In the genomic region with DNA sequence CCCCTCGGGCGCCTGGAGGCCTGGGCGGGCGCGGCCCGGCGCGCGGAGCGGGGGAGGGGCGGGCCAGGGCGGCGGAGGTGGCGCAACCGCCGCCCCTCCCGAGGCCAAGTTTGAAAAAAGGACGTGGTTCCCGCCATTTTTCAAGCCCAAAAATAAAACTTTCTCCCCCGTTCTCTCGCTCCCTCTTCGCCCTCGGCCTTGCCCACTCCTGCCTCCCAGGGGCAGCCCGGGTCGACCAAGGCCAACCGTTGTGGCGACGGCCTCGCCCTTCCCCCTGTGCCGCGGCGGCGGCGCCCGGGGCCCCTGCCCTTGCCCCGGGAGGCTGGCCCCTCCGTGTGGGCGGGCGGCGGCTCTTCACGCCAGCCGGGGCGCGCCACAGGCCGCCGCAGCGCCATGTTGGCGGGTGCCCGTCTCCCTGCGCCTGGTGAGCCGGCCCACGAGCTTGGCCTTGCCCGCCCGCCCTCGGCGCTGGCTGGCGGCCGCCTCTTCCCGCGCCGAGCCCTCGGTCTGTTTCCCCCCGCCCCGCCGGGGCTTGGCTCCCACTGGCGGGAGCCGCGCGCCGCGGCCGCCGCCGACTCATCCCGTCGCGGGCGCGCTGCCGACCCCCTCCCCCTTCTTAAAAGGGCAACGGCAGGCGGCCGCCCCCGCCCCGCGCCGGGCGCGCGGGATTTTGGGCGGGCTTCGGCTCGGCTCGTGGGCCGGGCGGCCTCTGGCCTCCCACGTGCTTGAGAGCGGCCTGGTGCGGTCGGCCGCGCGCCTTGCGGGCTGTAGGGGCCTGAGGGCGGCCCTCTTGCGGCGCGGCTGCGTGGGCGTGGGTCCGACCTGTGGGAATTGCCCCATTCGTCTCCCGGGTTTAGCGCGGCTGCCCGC, we compare ENCODE assay signal across 1 cellular context.
TF ChIP-seq lines count a peak whose summit lies in the region.

No MANE protein-coding gene starts in this region.

TF ChIP-seq in HepG2, 621 proteins besides CTCF, POLR2A, EP300 and RAD21 (continued from another document and continues in another):
- TF ChIP-seq, protein P1, sequence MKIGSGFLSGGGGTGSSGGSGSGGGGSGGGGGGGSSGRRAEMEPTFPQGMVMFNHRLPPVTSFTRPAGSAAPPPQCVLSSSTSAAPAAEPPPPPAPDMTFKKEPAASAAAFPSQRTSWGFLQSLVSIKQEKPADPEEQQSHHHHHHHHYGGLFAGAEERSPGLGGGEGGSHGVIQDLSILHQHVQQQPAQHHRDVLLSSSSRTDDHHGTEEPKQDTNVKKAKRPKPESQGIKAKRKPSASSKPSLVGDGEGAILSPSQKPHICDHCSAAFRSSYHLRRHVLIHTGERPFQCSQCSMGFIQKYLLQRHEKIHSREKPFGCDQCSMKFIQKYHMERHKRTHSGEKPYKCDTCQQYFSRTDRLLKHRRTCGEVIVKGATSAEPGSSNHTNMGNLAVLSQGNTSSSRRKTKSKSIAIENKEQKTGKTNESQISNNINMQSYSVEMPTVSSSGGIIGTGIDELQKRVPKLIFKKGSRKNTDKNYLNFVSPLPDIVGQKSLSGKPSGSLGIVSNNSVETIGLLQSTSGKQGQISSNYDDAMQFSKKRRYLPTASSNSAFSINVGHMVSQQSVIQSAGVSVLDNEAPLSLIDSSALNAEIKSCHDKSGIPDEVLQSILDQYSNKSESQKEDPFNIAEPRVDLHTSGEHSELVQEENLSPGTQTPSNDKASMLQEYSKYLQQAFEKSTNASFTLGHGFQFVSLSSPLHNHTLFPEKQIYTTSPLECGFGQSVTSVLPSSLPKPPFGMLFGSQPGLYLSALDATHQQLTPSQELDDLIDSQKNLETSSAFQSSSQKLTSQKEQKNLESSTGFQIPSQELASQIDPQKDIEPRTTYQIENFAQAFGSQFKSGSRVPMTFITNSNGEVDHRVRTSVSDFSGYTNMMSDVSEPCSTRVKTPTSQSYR (CRISPR knock-in tag; IDR thresholded peaks at IDR 0.05; ENCODE audit: borderline replicate concordance) = no peak; the same call in none of the 2 replicates
- TF ChIP-seq, protein P2, sequence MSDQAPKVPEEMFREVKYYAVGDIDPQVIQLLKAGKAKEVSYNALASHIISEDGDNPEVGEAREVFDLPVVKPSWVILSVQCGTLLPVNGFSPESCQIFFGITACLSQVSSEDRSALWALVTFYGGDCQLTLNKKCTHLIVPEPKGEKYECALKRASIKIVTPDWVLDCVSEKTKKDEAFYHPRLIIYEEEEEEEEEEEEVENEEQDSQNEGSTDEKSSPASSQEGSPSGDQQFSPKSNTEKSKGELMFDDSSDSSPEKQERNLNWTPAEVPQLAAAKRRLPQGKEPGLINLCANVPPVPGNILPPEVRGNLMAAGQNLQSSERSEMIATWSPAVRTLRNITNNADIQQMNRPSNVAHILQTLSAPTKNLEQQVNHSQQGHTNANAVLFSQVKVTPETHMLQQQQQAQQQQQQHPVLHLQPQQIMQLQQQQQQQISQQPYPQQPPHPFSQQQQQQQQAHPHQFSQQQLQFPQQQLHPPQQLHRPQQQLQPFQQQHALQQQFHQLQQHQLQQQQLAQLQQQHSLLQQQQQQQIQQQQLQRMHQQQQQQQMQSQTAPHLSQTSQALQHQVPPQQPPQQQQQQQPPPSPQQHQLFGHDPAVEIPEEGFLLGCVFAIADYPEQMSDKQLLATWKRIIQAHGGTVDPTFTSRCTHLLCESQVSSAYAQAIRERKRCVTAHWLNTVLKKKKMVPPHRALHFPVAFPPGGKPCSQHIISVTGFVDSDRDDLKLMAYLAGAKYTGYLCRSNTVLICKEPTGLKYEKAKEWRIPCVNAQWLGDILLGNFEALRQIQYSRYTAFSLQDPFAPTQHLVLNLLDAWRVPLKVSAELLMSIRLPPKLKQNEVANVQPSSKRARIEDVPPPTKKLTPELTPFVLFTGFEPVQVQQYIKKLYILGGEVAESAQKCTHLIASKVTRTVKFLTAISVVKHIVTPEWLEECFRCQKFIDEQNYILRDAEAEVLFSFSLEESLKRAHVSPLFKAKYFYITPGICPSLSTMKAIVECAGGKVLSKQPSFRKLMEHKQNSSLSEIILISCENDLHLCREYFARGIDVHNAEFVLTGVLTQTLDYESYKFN (CRISPR knock-in tag; conservative IDR thresholded peaks at IDR 0.05) = no peak
- TF ChIP-seq, protein P3, sequence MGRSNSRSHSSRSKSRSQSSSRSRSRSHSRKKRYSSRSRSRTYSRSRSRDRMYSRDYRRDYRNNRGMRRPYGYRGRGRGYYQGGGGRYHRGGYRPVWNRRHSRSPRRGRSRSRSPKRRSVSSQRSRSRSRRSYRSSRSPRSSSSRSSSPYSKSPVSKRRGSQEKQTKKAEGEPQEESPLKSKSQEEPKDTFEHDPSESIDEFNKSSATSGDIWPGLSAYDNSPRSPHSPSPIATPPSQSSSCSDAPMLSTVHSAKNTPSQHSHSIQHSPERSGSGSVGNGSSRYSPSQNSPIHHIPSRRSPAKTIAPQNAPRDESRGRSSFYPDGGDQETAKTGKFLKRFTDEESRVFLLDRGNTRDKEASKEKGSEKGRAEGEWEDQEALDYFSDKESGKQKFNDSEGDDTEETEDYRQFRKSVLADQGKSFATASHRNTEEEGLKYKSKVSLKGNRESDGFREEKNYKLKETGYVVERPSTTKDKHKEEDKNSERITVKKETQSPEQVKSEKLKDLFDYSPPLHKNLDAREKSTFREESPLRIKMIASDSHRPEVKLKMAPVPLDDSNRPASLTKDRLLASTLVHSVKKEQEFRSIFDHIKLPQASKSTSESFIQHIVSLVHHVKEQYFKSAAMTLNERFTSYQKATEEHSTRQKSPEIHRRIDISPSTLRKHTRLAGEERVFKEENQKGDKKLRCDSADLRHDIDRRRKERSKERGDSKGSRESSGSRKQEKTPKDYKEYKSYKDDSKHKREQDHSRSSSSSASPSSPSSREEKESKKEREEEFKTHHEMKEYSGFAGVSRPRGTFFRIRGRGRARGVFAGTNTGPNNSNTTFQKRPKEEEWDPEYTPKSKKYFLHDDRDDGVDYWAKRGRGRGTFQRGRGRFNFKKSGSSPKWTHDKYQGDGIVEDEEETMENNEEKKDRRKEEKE (IDR thresholded peaks at IDR 0.05) = no peak
- TF ChIP-seq RELA (CRISPR knock-in tag; IDR thresholded peaks at IDR 0.05) (no peak), SRF (IDR thresholded peaks at IDR 0.05; ENCODE audit: low read depth, low read length) (no peak), PHF21A (CRISPR knock-in tag; IDR thresholded peaks at IDR 0.05) (no peak), ZNF530 (CRISPR knock-in tag; IDR thresholded peaks at IDR 0.05; ENCODE audit: low read depth) (no peak), ZNF562 (CRISPR knock-in tag; IDR thresholded peaks at IDR 0.05; ENCODE audit: borderline replicate concordance) (peak; percentile 70; the same call in 1 of the 2 replicates), SYNCRIP (IDR thresholded peaks at IDR 0.05; ENCODE audit: insufficient read depth, low read depth, low read length) (no peak), DMAP1 (CRISPR knock-in tag; IDR thresholded peaks at IDR 0.05) (peak; percentile 34; the same call in 1 of the 2 replicates), TBP (CRISPR knock-in tag; IDR thresholded peaks at IDR 0.05) (no peak), TP53 (CRISPR knock-in tag; conservative IDR thresholded peaks at IDR 0.05) (no peak), ARHGAP35 (CRISPR knock-in tag; IDR thresholded peaks at IDR 0.05; ENCODE audit: borderline replicate concordance) (no peak), ZFP36 (IDR thresholded peaks at IDR 0.05; ENCODE audit: borderline replicate concordance, low read depth, low read length, partially characterized antibody) (no peak), ZSCAN20 (CRISPR knock-in tag; IDR thresholded peaks at IDR 0.05; ENCODE audit: borderline replicate concordance) (peak; percentile 36; the same call in 1 of the 2 replicates), ZNF746 (CRISPR knock-in tag; IDR thresholded peaks at IDR 0.05) (no peak), PITX1 (CRISPR knock-in tag; IDR thresholded peaks at IDR 0.05) (no peak), PHB2 (IDR thresholded peaks at IDR 0.05; ENCODE audit: partially characterized antibody) (no peak), ZNF567 (CRISPR knock-in tag; IDR thresholded peaks at IDR 0.05; ENCODE audit: borderline replicate concordance) (no peak), GPN1 (CRISPR knock-in tag; IDR thresholded peaks at IDR 0.05; ENCODE audit: borderline replicate concordance) (no peak), DPF2 (CRISPR knock-in tag; IDR thresholded peaks at IDR 0.05; ENCODE audit: borderline replicate concordance, low read depth) (no peak), RFX3 (CRISPR knock-in tag; IDR thresholded peaks at IDR 0.05) (no peak), ZNF143 (CRISPR knock-in tag; IDR thresholded peaks at IDR 0.05) (no peak), ZNF543 (CRISPR knock-in tag; IDR thresholded peaks at IDR 0.05) (no peak), ZNF34 (CRISPR knock-in tag; IDR thresholded peaks at IDR 0.05; ENCODE audit: borderline replicate concordance) (no peak), ZNF430 (CRISPR knock-in tag; IDR thresholded peaks at IDR 0.05) (peak; percentile 23; the same call in 1 of the 2 replicates), ZSCAN25 (CRISPR knock-in tag; IDR thresholded peaks at IDR 0.05) (no peak), NFYB (CRISPR knock-in tag; IDR thresholded peaks at IDR 0.05) (no peak), SMARCE1 (IDR thresholded peaks at IDR 0.05; ENCODE audit: borderline replicate concordance) (no peak), ZFP41 (CRISPR knock-in tag; IDR thresholded peaks at IDR 0.05; ENCODE audit: borderline replicate concordance) (no peak), HNF4A (CRISPR knock-in tag; IDR thresholded peaks at IDR 0.05) (no peak), KLF12 (CRISPR knock-in tag; IDR thresholded peaks at IDR 0.05; ENCODE audit: borderline replicate concordance) (no peak), ZNF121 (CRISPR knock-in tag; IDR thresholded peaks at IDR 0.05) (0 out of 2 replicates have a peak, but pooled peaks have one; percentile 19), PAX8 (CRISPR knock-in tag; IDR thresholded peaks at IDR 0.05; ENCODE audit: borderline replicate concordance) (no peak)
- TF ChIP-seq, protein P4, sequence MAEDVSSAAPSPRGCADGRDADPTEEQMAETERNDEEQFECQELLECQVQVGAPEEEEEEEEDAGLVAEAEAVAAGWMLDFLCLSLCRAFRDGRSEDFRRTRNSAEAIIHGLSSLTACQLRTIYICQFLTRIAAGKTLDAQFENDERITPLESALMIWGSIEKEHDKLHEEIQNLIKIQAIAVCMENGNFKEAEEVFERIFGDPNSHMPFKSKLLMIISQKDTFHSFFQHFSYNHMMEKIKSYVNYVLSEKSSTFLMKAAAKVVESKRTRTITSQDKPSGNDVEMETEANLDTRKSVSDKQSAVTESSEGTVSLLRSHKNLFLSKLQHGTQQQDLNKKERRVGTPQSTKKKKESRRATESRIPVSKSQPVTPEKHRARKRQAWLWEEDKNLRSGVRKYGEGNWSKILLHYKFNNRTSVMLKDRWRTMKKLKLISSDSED (CRISPR knock-in tag; IDR thresholded peaks at IDR 0.05) = no peak
- TF ChIP-seq, protein P5, sequence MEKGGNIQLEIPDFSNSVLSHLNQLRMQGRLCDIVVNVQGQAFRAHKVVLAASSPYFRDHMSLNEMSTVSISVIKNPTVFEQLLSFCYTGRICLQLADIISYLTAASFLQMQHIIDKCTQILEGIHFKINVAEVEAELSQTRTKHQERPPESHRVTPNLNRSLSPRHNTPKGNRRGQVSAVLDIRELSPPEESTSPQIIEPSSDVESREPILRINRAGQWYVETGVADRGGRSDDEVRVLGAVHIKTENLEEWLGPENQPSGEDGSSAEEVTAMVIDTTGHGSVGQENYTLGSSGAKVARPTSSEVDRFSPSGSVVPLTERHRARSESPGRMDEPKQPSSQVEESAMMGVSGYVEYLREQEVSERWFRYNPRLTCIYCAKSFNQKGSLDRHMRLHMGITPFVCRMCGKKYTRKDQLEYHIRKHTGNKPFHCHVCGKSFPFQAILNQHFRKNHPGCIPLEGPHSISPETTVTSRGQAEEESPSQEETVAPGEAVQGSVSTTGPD (CRISPR knock-in tag; IDR thresholded peaks at IDR 0.05) = no peak
- TF ChIP-seq, protein P6, sequence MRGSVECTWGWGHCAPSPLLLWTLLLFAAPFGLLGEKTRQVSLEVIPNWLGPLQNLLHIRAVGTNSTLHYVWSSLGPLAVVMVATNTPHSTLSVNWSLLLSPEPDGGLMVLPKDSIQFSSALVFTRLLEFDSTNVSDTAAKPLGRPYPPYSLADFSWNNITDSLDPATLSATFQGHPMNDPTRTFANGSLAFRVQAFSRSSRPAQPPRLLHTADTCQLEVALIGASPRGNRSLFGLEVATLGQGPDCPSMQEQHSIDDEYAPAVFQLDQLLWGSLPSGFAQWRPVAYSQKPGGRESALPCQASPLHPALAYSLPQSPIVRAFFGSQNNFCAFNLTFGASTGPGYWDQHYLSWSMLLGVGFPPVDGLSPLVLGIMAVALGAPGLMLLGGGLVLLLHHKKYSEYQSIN (CRISPR knock-in tag; IDR thresholded peaks at IDR 0.05; ENCODE audit: borderline replicate concordance) = no peak
- TF ChIP-seq, protein P7, sequence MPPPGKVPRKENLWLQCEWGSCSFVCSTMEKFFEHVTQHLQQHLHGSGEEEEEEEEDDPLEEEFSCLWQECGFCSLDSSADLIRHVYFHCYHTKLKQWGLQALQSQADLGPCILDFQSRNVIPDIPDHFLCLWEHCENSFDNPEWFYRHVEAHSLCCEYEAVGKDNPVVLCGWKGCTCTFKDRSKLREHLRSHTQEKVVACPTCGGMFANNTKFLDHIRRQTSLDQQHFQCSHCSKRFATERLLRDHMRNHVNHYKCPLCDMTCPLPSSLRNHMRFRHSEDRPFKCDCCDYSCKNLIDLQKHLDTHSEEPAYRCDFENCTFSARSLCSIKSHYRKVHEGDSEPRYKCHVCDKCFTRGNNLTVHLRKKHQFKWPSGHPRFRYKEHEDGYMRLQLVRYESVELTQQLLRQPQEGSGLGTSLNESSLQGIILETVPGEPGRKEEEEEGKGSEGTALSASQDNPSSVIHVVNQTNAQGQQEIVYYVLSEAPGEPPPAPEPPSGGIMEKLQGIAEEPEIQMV (CRISPR knock-in tag; IDR thresholded peaks at IDR 0.05; ENCODE audit: low read depth) = no peak
- TF ChIP-seq, protein P8, sequence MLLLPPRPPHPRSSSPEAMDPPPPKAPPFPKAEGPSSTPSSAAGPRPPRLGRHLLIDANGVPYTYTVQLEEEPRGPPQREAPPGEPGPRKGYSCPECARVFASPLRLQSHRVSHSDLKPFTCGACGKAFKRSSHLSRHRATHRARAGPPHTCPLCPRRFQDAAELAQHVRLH (CRISPR knock-in tag; IDR thresholded peaks at IDR 0.05; ENCODE audit: borderline replicate concordance, low read depth) = no peak
- TF ChIP-seq, protein P9, sequence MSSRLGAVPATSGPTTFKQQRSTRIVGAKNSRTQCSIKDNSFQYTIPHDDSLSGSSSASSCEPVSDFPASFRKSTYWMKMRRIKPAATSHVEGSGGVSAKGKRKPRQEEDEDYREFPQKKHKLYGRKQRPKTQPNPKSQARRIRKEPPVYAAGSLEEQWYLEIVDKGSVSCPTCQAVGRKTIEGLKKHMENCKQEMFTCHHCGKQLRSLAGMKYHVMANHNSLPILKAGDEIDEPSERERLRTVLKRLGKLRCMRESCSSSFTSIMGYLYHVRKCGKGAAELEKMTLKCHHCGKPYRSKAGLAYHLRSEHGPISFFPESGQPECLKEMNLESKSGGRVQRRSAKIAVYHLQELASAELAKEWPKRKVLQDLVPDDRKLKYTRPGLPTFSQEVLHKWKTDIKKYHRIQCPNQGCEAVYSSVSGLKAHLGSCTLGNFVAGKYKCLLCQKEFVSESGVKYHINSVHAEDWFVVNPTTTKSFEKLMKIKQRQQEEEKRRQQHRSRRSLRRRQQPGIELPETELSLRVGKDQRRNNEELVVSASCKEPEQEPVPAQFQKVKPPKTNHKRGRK (CRISPR knock-in tag; IDR thresholded peaks at IDR 0.05) = no peak
